12 cellular contexts compared by ENCODE assay signal in the genomic region with DNA sequence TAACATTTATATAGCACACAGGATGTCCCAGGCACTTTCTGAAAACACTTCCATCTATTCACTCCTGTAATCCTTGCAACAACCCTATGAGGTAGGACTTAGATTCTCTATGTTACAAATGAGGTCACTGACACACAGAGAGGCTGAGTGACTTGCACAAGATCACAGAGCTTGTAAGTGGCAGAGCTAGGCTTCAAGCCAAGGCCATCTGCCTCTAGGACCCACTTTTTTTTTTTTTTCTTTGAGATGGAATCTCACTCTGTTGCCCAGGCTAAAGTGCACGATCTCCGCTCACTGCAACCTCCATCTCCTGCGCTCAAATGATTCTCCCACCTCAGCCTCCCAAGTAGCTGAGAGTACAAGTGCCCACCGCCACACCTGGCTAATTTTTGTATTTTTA. TPM values are rescaled to one million over a fixed set of nuclear protein-coding genes. Genes with fewer than 3 reads are reported as not detected.
DNase-seq lines count a peak whose midpoint lies in the region; ATAC-seq and TF ChIP-seq lines count a peak whose summit lies in the region.
"Had no signal": no experiment of that assay in that cellular context is flagged by ENCODE, and none has a peak within 500 bp of the region (broad histone marks: within the 10 kb centered on the region; RNA-seq: fewer than 3 reads in every experiment).

No MANE protein-coding gene starts in this region.

- no peak for DNase-seq in CD8-positive, alpha-beta T cell
- no peak for DNase-seq in T-helper 17 cell
- DNase-seq in naive B cell, result no peak
- no peak for DNase-seq in dermis blood vessel endothelial cell
- DNase-seq in DMS153 treated with DMSO at 0.1 percent for 48 hours (lab: John Stamatoyannopoulos, UW; ENCODE audit: unreplicated experiment), result no peak
- DNase-seq in NCI-H2107 treated with DMSO at 0.1 percent for 48 hours (lab: John Stamatoyannopoulos, UW; ENCODE audit: unreplicated experiment), result no peak
- DNase-seq: brain microvascular endothelial cell, hypothalamus, mesendoderm, SHP77 had no signal

- peak; percentile 21 for ATAC-seq in CD8-positive, alpha-beta T cell
- ATAC-seq in T-helper 17 cell (peak; percentile 6), naive B cell (ENCODE audit: low read depth in 2 of 2) (no peak), HG02870 (IDR thresholded peaks at IDR 0.05; ENCODE audit: unreplicated experiment) (no peak)

- H3K4me1 Mint-ChIP-seq in CD8-positive, alpha-beta T cell (ENCODE audit: low read depth), result peaks cover 57% of the 10 kb centered on the region
- H3K4me1 Mint-ChIP-seq in T-helper 17 cell, result peaks cover 47% of the 10 kb centered on the region
- peaks cover 41 to 73% (median 61%) of the 10 kb centered on the region in 3 donors for H3K4me1 Mint-ChIP-seq in naive B cell

- H3K27ac Mint-ChIP-seq in CD8-positive, alpha-beta T cell, result peak overlapping the region; percentile 97
- H3K27ac Mint-ChIP-seq in T-helper 17 cell, result peak overlapping the region; percentile 90
- peak overlapping the region; percentile 88 to 97 (median 93) for H3K27ac Mint-ChIP-seq in naive B cell

- peaks cover 64% of the 10 kb centered on the region for H3K4me1 ChIP-seq in CD8-positive, alpha-beta T cell (ENCODE audit: insufficient read depth, low read length)
- peaks cover 38% of the 10 kb centered on the region for H3K4me1 ChIP-seq in Loucy (ENCODE audit: insufficient read depth, low read length, poor library complexity, severe bottlenecking)

- peak overlapping the region; percentile 62 for H3K9ac ChIP-seq in Loucy (ENCODE audit: low read depth, low read length, poor library complexity, severe bottlenecking)

- H3K27me3 Mint-ChIP-seq in CD8-positive, alpha-beta T cell (ENCODE audit: low read depth), result no peaks in the 10 kb centered on the region
- no peaks in the 10 kb centered on the region for H3K27me3 Mint-ChIP-seq in T-helper 17 cell
- H3K27me3 Mint-ChIP-seq in naive B cell, result no peaks in the 10 kb centered on the region

- no peaks in the 10 kb centered on the region for H3K27me3 ChIP-seq in CD8-positive, alpha-beta T cell (ENCODE audit: insufficient read depth, low read length)
- no peaks in the 10 kb centered on the region for H3K27me3 ChIP-seq in Loucy (ENCODE audit: insufficient read depth, low read length, poor library complexity, severe bottlenecking)
- H3K27me3 ChIP-seq: brain microvascular endothelial cell had no signal

- H3K36me3 Mint-ChIP-seq in CD8-positive, alpha-beta T cell, result no peaks in the 10 kb centered on the region
- H3K36me3 Mint-ChIP-seq in T-helper 17 cell (ENCODE audit: low read depth) (no peaks in the 10 kb centered on the region), naive B cell (no peaks in the 10 kb centered on the region)

- no peak overlapping the region for H3K4me3 ChIP-seq in CD8-positive, alpha-beta T cell (ENCODE audit: low read depth, low read length)
- H3K4me3 ChIP-seq in Loucy (ENCODE audit: low read length, poor library complexity, severe bottlenecking), result peak overlapping the region; percentile 54

- no peaks in the 10 kb centered on the region for H4K20me1 ChIP-seq in Loucy (ENCODE audit: insufficient read depth, low read length, poor library complexity, severe bottlenecking)

- no peak overlapping the region for H2AFZ ChIP-seq in Loucy (ENCODE audit: low read length)

- no peaks in the 10 kb centered on the region for H3K36me3 ChIP-seq in CD8-positive, alpha-beta T cell (ENCODE audit: insufficient read depth, low read length)
- no peaks in the 10 kb centered on the region for H3K36me3 ChIP-seq in Loucy (ENCODE audit: insufficient read depth, low read length)
- H3K36me3 ChIP-seq: brain microvascular endothelial cell had no signal

- intact Hi-C loops in CD8-positive, alpha-beta T cell (cut with DNase I, micrococcal nuclease), result loop anchor here in 1 of 2 experiments (5.0 kb wide), 1 partner anchor 46 kb away; no protein-coding TSS in a partner anchor

- H3K4me3 Mint-ChIP-seq in CD8-positive, alpha-beta T cell, result peak overlapping the region; percentile 68
- H3K4me3 Mint-ChIP-seq in T-helper 17 cell, result peak overlapping the region; percentile 89
- peak overlapping the region; percentile 23 to 78 (median 64) for H3K4me3 Mint-ChIP-seq in naive B cell

- POLR2A ChIA-PET in CD8-positive, alpha-beta T cell (lab: Charles Lee), result interaction anchor here (0.6 to 3.0 kb wide), 7 partner anchors 16 to 95 kb away, joined by 3 to 26 read pairs (median 5); a partner anchor contains a TSS

- H3K27ac ChIP-seq in CD8-positive, alpha-beta T cell (ENCODE audit: low read depth, low read length), result peak overlapping the region; percentile 41
- H3K27ac ChIP-seq: brain microvascular endothelial cell had no signal

- no peaks in the 10 kb centered on the region for H3K9me3 Mint-ChIP-seq in CD8-positive, alpha-beta T cell
- no peaks in the 10 kb centered on the region for H3K9me3 Mint-ChIP-seq in naive B cell

- H3K79me2 ChIP-seq in Loucy (ENCODE audit: insufficient read depth, low read length), result no peaks in the 10 kb centered on the region

- no peaks in the 10 kb centered on the region for H3K9me2 ChIP-seq in Loucy (replicated peaks; ENCODE audit: low read depth, low read length)

- CTCF ChIA-PET in CD8-positive, alpha-beta T cell (lab: Charles Lee), result interaction anchor here (1.0 to 4.5 kb wide), 7 partner anchors 17 to 105 kb away, joined by 3 to 30 read pairs (median 4); no protein-coding TSS in a partner anchor

- peaks cover 8% of the 10 kb centered on the region for H3F3A ChIP-seq in Loucy (ENCODE audit: low read depth)

- no peaks in the 10 kb centered on the region for H3K9me3 ChIP-seq in CD8-positive, alpha-beta T cell (ENCODE audit: low read length)
- H3K9me3 ChIP-seq in Loucy (ENCODE audit: insufficient read depth, low read depth, low read length) (no peaks in the 10 kb centered on the region), T-helper 17 cell (ENCODE audit: control insufficient read depth, low read length, poor library complexity, severe bottlenecking) (no peaks in the 10 kb centered on the region)

- TF ChIP-seq CTCF in CD8-positive, alpha-beta T cell (IDR thresholded peaks at IDR 0.05), result no peak
- no peak for TF ChIP-seq CTCF in Loucy (conservative IDR thresholded peaks at IDR 0.05; ENCODE audit: low read length)

- H3K4me2 ChIP-seq in Loucy (ENCODE audit: low read depth, low read length, poor library complexity, severe bottlenecking), result peak overlapping the region; percentile 69

RNA-seq across cellular contexts. Expression of a gene that starts 18.4 kb away (rescaled TPM):
- 100 to 1,000 TPM; 703 to 757 TPM for total RNA-seq in CD8-positive, alpha-beta T cell
- total RNA-seq in T-helper 17 cell (1,000 to 10,000 TPM; 1,038 to 1,220 TPM), dermis blood vessel endothelial cell (803 and 1,099 TPM in 2 replicates)
- polyA plus RNA-seq in naive B cell (ENCODE audit: low read depth in 6 of 6), result 100 to 1,000 TPM in 1 of 6 donors, 10 to 100 TPM in 5; 17.3 to 255 (median 64.5) TPM

Comparison
In these comparisons a context has a peak if more than half of its experiments do, and no peak if none do; other contexts are left out.
1. ATAC-seq: peak in CD8-positive, alpha-beta T cell (single experiment) and T-helper 17 cell (single experiment); none in naive B cell (0 of 2) and HG02870 (single experiment).
2. Peak in every context shown above with its lines, with median percentiles within 50 percentile points of each other: H3K27ac Mint-ChIP-seq and H3K4me3 Mint-ChIP-seq.